Comparison of ENCODE assay signal across 2 cellular contexts in the genomic region with DNA sequence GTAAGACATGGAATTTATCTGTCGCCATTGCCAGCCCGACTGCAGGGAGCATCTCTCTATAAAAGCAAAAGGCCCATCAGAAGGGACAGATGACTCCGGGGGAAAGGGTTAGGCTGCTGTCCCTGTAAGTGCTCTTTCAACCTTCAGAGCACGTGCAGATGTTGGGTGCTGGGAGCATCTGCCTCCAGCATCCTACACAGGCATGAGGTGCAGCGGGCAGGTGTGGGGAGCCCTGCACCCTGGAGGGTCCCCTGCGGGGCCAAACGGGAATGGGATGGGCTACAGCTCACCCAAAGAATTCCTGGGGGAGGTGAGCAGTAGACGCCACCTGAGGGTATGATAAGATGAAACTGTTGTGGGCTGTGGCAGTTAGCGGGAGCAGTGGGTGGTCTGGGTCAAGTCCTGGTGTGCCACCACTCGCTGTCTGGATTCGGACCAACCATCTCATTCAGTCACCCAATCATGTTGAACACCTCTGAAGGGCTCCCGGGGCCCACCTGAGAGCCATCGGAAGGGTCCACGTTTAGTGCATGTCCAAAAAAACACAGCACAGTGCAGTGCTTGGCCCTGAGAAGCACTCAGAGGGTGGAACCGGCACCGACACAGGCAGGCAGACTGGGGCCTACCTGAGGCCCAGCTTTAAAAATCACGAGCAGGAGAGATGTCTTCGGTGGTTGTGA.
TF ChIP-seq lines count a peak whose summit lies in the region.

No MANE protein-coding gene starts in this region.

TF ChIP-seq in SK-N-SH, 30 proteins besides CTCF, POLR2A, EP300 and RAD21 (continued from another document):
- no peak for TF ChIP-seq TAF1 (IDR thresholded peaks at IDR 0.05; ENCODE audit: borderline replicate concordance, low read depth, low read length)
- TF ChIP-seq NRF1 (IDR thresholded peaks at IDR 0.05; ENCODE audit: low read depth, low read length): no peak
- no peak for TF ChIP-seq CHD2 (IDR thresholded peaks at IDR 0.05; ENCODE audit: low read length, partially characterized antibody)
- TF ChIP-seq, protein P1, sequence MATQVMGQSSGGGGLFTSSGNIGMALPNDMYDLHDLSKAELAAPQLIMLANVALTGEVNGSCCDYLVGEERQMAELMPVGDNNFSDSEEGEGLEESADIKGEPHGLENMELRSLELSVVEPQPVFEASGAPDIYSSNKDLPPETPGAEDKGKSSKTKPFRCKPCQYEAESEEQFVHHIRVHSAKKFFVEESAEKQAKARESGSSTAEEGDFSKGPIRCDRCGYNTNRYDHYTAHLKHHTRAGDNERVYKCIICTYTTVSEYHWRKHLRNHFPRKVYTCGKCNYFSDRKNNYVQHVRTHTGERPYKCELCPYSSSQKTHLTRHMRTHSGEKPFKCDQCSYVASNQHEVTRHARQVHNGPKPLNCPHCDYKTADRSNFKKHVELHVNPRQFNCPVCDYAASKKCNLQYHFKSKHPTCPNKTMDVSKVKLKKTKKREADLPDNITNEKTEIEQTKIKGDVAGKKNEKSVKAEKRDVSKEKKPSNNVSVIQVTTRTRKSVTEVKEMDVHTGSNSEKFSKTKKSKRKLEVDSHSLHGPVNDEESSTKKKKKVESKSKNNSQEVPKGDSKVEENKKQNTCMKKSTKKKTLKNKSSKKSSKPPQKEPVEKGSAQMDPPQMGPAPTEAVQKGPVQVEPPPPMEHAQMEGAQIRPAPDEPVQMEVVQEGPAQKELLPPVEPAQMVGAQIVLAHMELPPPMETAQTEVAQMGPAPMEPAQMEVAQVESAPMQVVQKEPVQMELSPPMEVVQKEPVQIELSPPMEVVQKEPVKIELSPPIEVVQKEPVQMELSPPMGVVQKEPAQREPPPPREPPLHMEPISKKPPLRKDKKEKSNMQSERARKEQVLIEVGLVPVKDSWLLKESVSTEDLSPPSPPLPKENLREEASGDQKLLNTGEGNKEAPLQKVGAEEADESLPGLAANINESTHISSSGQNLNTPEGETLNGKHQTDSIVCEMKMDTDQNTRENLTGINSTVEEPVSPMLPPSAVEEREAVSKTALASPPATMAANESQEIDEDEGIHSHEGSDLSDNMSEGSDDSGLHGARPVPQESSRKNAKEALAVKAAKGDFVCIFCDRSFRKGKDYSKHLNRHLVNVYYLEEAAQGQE (IDR thresholded peaks at IDR 0.05; ENCODE audit: low read depth, low read length): no peak
- no peak for TF ChIP-seq SIN3A (IDR thresholded peaks at IDR 0.05; ENCODE audit: borderline replicate concordance, low read depth, low read length)
- TF ChIP-seq YY1 (IDR thresholded peaks at IDR 0.05; ENCODE audit: low read depth): no peak
- no peak for TF ChIP-seq RFX5 (IDR thresholded peaks at IDR 0.05; ENCODE audit: low read length)
- TF ChIP-seq RXRA (IDR thresholded peaks at IDR 0.05; ENCODE audit: borderline replicate concordance, low read depth): no peak
- no peak for TF ChIP-seq SMC3 (IDR thresholded peaks at IDR 0.05; ENCODE audit: low read depth, low read length)
- TF ChIP-seq ELF1 (IDR thresholded peaks at IDR 0.05): no peak
- TF ChIP-seq GATA2 (CRISPR knock-in tag; IDR thresholded peaks at IDR 0.05): no peak
- no peak for TF ChIP-seq PBX3 (IDR thresholded peaks at IDR 0.05)
- no peak for TF ChIP-seq USF1 (IDR thresholded peaks at IDR 0.05; ENCODE audit: borderline replicate concordance, low read depth)
- no peak for TF ChIP-seq GABPA (IDR thresholded peaks at IDR 0.05; ENCODE audit: low read depth)

TF ChIP-seq in SK-N-SH treated with all-trans-retinoic acid at 6 μM for 48 hours, 23 proteins besides CTCF, POLR2A, EP300 and RAD21 (continued from another document):
- TF ChIP-seq POU6F1 (CRISPR knock-in tag; IDR thresholded peaks at IDR 0.05; ENCODE audit: borderline replicate concordance, low read depth) (no peak), BACH2 (CRISPR knock-in tag; IDR thresholded peaks at IDR 0.05; ENCODE audit: borderline replicate concordance) (no peak), ZNF70 (CRISPR knock-in tag; IDR thresholded peaks at IDR 0.05) (no peak), ZNF565 (CRISPR knock-in tag; conservative IDR thresholded peaks at IDR 0.05; ENCODE audit: low read depth) (no peak), ARNTL (CRISPR knock-in tag; IDR thresholded peaks at IDR 0.05; ENCODE audit: borderline replicate concordance, low read depth) (no peak)
